ENCODE assay signal across 8 cellular contexts in the genomic region with DNA sequence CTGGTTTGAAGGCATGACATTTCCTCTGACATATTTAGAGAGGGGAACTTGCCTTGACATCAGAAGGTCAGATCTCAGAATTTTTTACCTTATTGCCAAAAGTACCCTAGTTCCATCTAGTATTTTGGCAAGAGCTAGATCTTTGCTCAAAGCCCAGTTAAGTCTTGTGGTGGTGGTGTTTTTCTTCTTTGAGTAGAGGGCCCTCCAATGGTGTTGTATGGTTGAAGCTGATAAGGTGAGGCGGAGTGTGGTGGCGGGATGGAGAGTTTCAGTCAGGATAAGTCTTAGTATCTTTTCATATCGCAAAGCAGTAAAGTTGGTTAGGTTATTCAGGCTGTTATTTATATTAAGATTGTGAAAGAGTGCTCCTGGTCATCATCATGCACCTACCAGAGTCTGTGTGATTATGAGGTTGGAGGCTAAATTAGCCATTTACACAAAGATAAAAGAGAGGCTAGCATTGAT. TPM values are rescaled to one million over a fixed set of nuclear protein-coding genes. Genes with fewer than 3 reads are reported as not detected.
DNase-seq lines count a peak whose midpoint lies in the region; ATAC-seq and TF ChIP-seq lines count a peak whose summit lies in the region.

No MANE protein-coding gene starts in this region.

- H3K79me1 ChIP-seq in trophoblast cell (ENCODE audit: low read length), result peaks cover 18% of the 10 kb centered on the region

- no peaks in the 10 kb centered on the region for H3K36me3 ChIP-seq in CD8-positive, alpha-beta T cell (ENCODE audit: insufficient read depth, low read length)
- H3K36me3 ChIP-seq in PC-9 (ENCODE audit: low read depth) (no peaks in the 10 kb centered on the region), trophoblast cell (ENCODE audit: control insufficient read depth in 1 of 2, insufficient read depth in 2 of 2, low read length in 2 of 2) (no peaks in the 10 kb centered on the region)

- H3K9me2 ChIP-seq in PC-9 (ENCODE audit: insufficient read depth), result no peaks in the 10 kb centered on the region

- H3K4me1 Mint-ChIP-seq in CD8-positive, alpha-beta T cell (ENCODE audit: low read depth), result peaks cover 35% of the 10 kb centered on the region

- no peak overlapping the region for H3K9ac ChIP-seq in trophoblast cell (ENCODE audit: low read length)

- H4K8ac ChIP-seq in trophoblast cell (ENCODE audit: low read depth, low read length), result peak overlapping the region; percentile 51

- WGBS in trophoblast cell (ENCODE audit: extremely low coverage, insufficient coverage, insufficient read length), result 100% methylated on average over 2 of the region's 3 CpGs

- peak overlapping the region; percentile 91 for H3K18ac ChIP-seq in trophoblast cell (ENCODE audit: low read length)

- no peak for TF ChIP-seq CTCF in CD8-positive, alpha-beta T cell (IDR thresholded peaks at IDR 0.05)
- TF ChIP-seq CTCF in PC-9 (conservative IDR thresholded peaks at IDR 0.05) (no peak), dorsolateral prefrontal cortex (IDR thresholded peaks at IDR 0.05 in 54 of 56, conservative IDR thresholded peaks at IDR 0.05 in 2 of 56; ENCODE audit: low read depth in 1 of 56, partially characterized antibody in 56 of 56) (no peak)

- no peak overlapping the region for H3K4me3 ChIP-seq in CD8-positive, alpha-beta T cell (ENCODE audit: low read depth, low read length)
- no peak overlapping the region for H3K4me3 ChIP-seq in PC-9
- H3K4me3 ChIP-seq in dorsolateral prefrontal cortex, result no peak overlapping the region
- H3K4me3 ChIP-seq in trophoblast cell (ENCODE audit: low read depth, low read length), result no peak overlapping the region

- H4K91ac ChIP-seq in trophoblast cell (ENCODE audit: low read depth, low read length), result peak overlapping the region; percentile 58

- no peaks in the 10 kb centered on the region for H4K20me1 ChIP-seq in PC-9 (ENCODE audit: insufficient read depth)

- peak overlapping the region; percentile 97 for H3K27ac Mint-ChIP-seq in CD8-positive, alpha-beta T cell

- H3K79me2 ChIP-seq in PC-9 (ENCODE audit: low read depth), result peaks cover 71% of the 10 kb centered on the region
- H3K79me2 ChIP-seq in trophoblast cell (ENCODE audit: control insufficient read depth, insufficient read depth, low read length, poor library complexity), result peaks cover 13% of the 10 kb centered on the region

- peak overlapping the region; percentile 37 for H3K4me3 Mint-ChIP-seq in CD8-positive, alpha-beta T cell

- H3K27me3 ChIP-seq in CD8-positive, alpha-beta T cell (ENCODE audit: insufficient read depth, low read length), result no peaks in the 10 kb centered on the region
- no peaks in the 10 kb centered on the region for H3K27me3 ChIP-seq in PC-9 (ENCODE audit: insufficient read depth, low read depth)
- H3K27me3 ChIP-seq in dorsolateral prefrontal cortex, result no peaks in the 10 kb centered on the region
- H3K27me3 ChIP-seq in trophoblast cell (ENCODE audit: insufficient read depth, low read length), result no peaks in the 10 kb centered on the region

- CTCF ChIA-PET in CD8-positive, alpha-beta T cell (lab: Charles Lee), result interaction anchor here (0.6 to 15.5 kb wide), 18 partner anchors 9 to 226 kb away, joined by 3 to 622 read pairs (median 4); partner anchors contain the start of gene MACF1
- CTCF ChIA-PET in PC-9 (lab: Charles Lee), result interaction anchor here (0.5 to 1.3 kb wide), 5 partner anchors 8 to 741 kb away, joined by 3 to 8 read pairs (median 4); no protein-coding TSS in a partner anchor

- H3K9me3 Mint-ChIP-seq in CD8-positive, alpha-beta T cell, result no peaks in the 10 kb centered on the region

- H3K9me3 ChIP-seq in CD8-positive, alpha-beta T cell (ENCODE audit: low read length), result no peaks in the 10 kb centered on the region
- H3K9me3 ChIP-seq in PC-9 (ENCODE audit: insufficient read depth, low read depth) (no peaks in the 10 kb centered on the region), trophoblast cell (ENCODE audit: insufficient read depth, low read depth, low read length) (no peaks in the 10 kb centered on the region)

- H3K27ac ChIP-seq in CD8-positive, alpha-beta T cell (ENCODE audit: low read depth, low read length), result peak overlapping the region; percentile 46
- H3K27ac ChIP-seq in PC-9, result peak overlapping the region; percentile 81
- H3K27ac ChIP-seq in dorsolateral prefrontal cortex, result peak overlapping the region in 37 of 59 donors; percentile 0 to 73 (median 46)
- H3K27ac ChIP-seq in trophoblast cell (ENCODE audit: low read depth, low read length), result peak overlapping the region; percentile 38

- no peak overlapping the region for H4K12ac ChIP-seq in trophoblast cell (ENCODE audit: low read depth, low read length)

- no peak for ATAC-seq in CD8-positive, alpha-beta T cell
- ATAC-seq in GM21737 (IDR thresholded peaks at IDR 0.05; ENCODE audit: unreplicated experiment), result no peak

- intact Hi-C loops in CD8-positive, alpha-beta T cell (cut with DNase I, micrococcal nuclease), result loop anchor here (1.0 to 5.0 kb wide), 5 partner anchors 8 to 224 kb away; partner anchors contain the start of gene MACF1 (in 1 of the 2)
- intact Hi-C loops in PC-9 (cut with micrococcal nuclease; ENCODE audit: unreplicated experiment), result no loop called here
- intact Hi-C loops in dorsolateral prefrontal cortex (cut with DNase I), result loop anchor here in 1 of 2 donors (10.0 kb wide), 1 partner anchor 260 kb away; no protein-coding TSS in a partner anchor

- peak overlapping the region; percentile 60 for H2BK12ac ChIP-seq in trophoblast cell (ENCODE audit: low read length)

- H3K36me3 Mint-ChIP-seq in CD8-positive, alpha-beta T cell, result no peaks in the 10 kb centered on the region

- peaks cover 60% of the 10 kb centered on the region for H3F3A ChIP-seq in PC-9 (ENCODE audit: insufficient read depth, low read depth)

- H3K23ac ChIP-seq in trophoblast cell (ENCODE audit: low read length), result no peak overlapping the region

- H2BK5ac ChIP-seq in trophoblast cell (ENCODE audit: low read depth, low read length, poor library complexity), result peak overlapping the region; percentile 41

- peak overlapping the region; percentile 80 for H2AK5ac ChIP-seq in trophoblast cell (ENCODE audit: low read length)

- TSS peak; percentile 19 for BruUV-seq in PC-9 (replicated peaks; lab: Mats Ljungman, UMichigan)

- H2BK120ac ChIP-seq in trophoblast cell (ENCODE audit: insufficient read depth, low read length, poor library complexity), result peak overlapping the region; percentile 70

- POLR2A ChIA-PET in CD8-positive, alpha-beta T cell (lab: Charles Lee), result interaction anchor here (0.6 to 1.7 kb wide), 3 partner anchors 8 to 74 kb away, joined by 3 to 7 read pairs (median 6); no protein-coding TSS in a partner anchor
- POLR2A ChIA-PET in PC-9 (lab: Charles Lee; ENCODE audit: unreplicated experiment), result interaction anchor here (0.6 kb wide), 2 partner anchors 46 to 1253 kb away, joined by 3 to 5 read pairs; no protein-coding TSS in a partner anchor

- no peaks in the 10 kb centered on the region for H3K27me3 Mint-ChIP-seq in CD8-positive, alpha-beta T cell (ENCODE audit: low read depth)

- peak overlapping the region; percentile 66 for H3K14ac ChIP-seq in trophoblast cell (ENCODE audit: low read length)

- H3K4me2 ChIP-seq in PC-9 (peak overlapping the region; percentile 60), trophoblast cell (ENCODE audit: low read length) (no peak overlapping the region)

- peak overlapping the region; percentile 89 for H3K4ac ChIP-seq in trophoblast cell (ENCODE audit: low read depth, low read length)

- H2AFZ ChIP-seq in PC-9 (no peak overlapping the region), trophoblast cell (ENCODE audit: insufficient read depth, low read length, poor library complexity) (no peak overlapping the region)

- DNase-seq in CD8-positive, alpha-beta T cell, result peak in 1 of 7 experiments; percentile 43
- DNase-seq in PC-9 (no peak), dorsolateral prefrontal cortex (no peak), trophoblast cell (no peak), kidney glomerular epithelial cell (lab: John Stamatoyannopoulos, UW) (no peak), SKM-1 (lab: John Stamatoyannopoulos, UW; ENCODE audit: unreplicated experiment) (no peak), NCI-H2227 treated with DMSO at 0.1 percent for 48 hours (lab: John Stamatoyannopoulos, UW) (no peak)

- H3K4me1 ChIP-seq in CD8-positive, alpha-beta T cell (ENCODE audit: insufficient read depth, low read length), result peaks cover 20% of the 10 kb centered on the region
- H3K4me1 ChIP-seq in PC-9 (replicated peaks; ENCODE audit: insufficient read depth) (peaks cover 62% of the 10 kb centered on the region), trophoblast cell (ENCODE audit: control insufficient read depth in 1 of 2, insufficient read depth in 2 of 2, low read length in 2 of 2) (peaks cover 13 to 20% of the 10 kb centered on the region in 2 experiments)

RNA-seq across cellular contexts. Expression of gene MACF1, which starts 20.1 kb away (rescaled TPM):
- 100 to 1,000 TPM; 184 to 193 TPM for total RNA-seq in CD8-positive, alpha-beta T cell
- total RNA-seq in PC-9 (2021) (189 and 199 TPM in 2 replicates), dorsolateral prefrontal cortex (100 to 1,000 TPM; 403 to 915 (median 551) TPM)
- 51.7 and 53.8 TPM in 2 replicates for polyA plus RNA-seq in trophoblast cell (2013)
